ENCODE assay signal across 22 cellular contexts in the genomic region with DNA sequence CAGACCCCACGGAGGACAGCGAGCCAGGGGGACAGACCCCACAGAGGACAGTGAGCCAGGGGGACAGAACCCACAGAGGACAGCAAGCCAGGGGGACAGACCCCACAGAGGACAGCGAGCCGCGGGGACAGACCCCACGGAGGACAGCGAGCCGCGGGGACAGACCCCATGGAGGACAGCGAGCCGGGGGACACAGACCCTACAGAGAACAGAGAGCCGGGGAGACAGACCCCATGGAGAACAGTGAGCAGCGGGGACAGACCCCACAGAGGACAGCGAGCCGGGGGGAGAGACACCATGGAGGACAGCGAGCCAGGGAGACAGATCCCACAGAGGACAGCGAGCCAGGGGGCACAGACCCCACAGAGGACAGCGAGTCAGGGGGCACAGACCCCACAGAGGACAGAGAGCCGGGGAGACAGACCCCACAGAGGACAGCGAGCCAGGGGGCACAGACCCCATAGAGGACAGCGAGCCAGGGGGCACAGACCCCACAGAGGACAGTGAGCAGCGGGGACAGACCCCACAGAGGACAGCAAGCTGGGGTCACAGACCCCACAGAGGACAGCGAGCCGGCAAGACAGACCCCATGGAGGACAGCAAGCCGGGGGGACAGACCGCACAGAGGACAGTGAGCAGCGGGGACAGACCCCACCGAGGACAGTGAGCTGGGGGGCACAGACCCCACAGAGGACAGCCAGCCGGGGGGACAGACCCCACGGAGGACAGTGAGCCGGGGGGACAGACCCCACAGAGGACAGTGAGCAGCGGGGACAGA.
"Had no signal": no experiment of that assay in that cellular context is flagged by ENCODE, and none has a peak within 500 bp of the region (broad histone marks: within the 10 kb centered on the region; RNA-seq: fewer than 3 reads in every experiment).

No MANE protein-coding gene starts in this region.

- H3K27ac ChIP-seq: breast epithelium, coronary artery, esophagus squamous epithelium, gastrocnemius medialis, parathyroid adenoma, thyroid gland, VCaP had no signal

- H3K4me1 Mint-ChIP-seq: activated naive CD8-positive, alpha-beta T cell treated with anti-CD3 and anti-CD28 coated beads for 36 hours; mesothelial cell of epicardium had no signal

- H3K36me3 Mint-ChIP-seq: activated naive CD8-positive, alpha-beta T cell treated with anti-CD3 and anti-CD28 coated beads for 36 hours; mesothelial cell of epicardium; natural killer cell; T-cell had no signal

- H3K27ac Mint-ChIP-seq: activated naive CD8-positive, alpha-beta T cell treated with anti-CD3 and anti-CD28 coated beads for 36 hours; activated T-cell treated with anti-CD3 and anti-CD28 coated beads, Interleukin-2, amount 50 U/mL, for 24 hours; activated T-helper 2 cell treated with anti-CD3 and anti-CD28 coated beads, Interferon-gamma antibody, Interleukin-2, Interleukin-4, amounts not matched to agents 10 μg/mL and 5 μg/mL and 100 μg/mL, durations not matched to agents 14 hours and 24 hours and 36 hours; mesothelial cell of epicardium; natural killer cell; stimulated activated naive CD8-positive, alpha-beta T cell treated with anti-CD3 and anti-CD28 coated beads, Interleukin-15, Interleukin-2, amounts not matched to agents 100 ng/mL and 50 ng/mL, for 24 hours; T-cell; T-helper 2 cell treated with Interferon-gamma antibody and Interleukin-4, amounts not matched to agents 5 μg/mL and 100 μg/mL, for 36 hours had no signal

- H3K9me3 Mint-ChIP-seq: activated naive CD8-positive, alpha-beta T cell treated with anti-CD3 and anti-CD28 coated beads for 36 hours; activated T-cell treated with anti-CD3 and anti-CD28 coated beads, Interleukin-2, amount 50 U/mL, for 24 hours; activated T-helper 2 cell treated with anti-CD3 and anti-CD28 coated beads, Interferon-gamma antibody, Interleukin-2, Interleukin-4, amounts not matched to agents 10 μg/mL and 5 μg/mL and 100 μg/mL, durations not matched to agents 14 hours and 24 hours and 36 hours; mesothelial cell of epicardium; natural killer cell; stimulated activated naive CD8-positive, alpha-beta T cell treated with anti-CD3 and anti-CD28 coated beads, Interleukin-15, Interleukin-2, amounts not matched to agents 100 ng/mL and 50 ng/mL, for 24 hours; T-cell; T-helper 2 cell treated with Interferon-gamma antibody and Interleukin-4, amounts not matched to agents 5 μg/mL and 100 μg/mL, for 36 hours had no signal

- H3K27me3 ChIP-seq: thyroid gland had no signal

- H3K36me3 ChIP-seq: breast epithelium, gastrocnemius medialis, thyroid gland had no signal

- H3K4me3 Mint-ChIP-seq: activated naive CD8-positive, alpha-beta T cell treated with anti-CD3 and anti-CD28 coated beads for 36 hours; activated T-cell treated with anti-CD3 and anti-CD28 coated beads, Interleukin-2, amount 50 U/mL, for 24 hours; mesothelial cell of epicardium; natural killer cell; stimulated activated naive CD8-positive, alpha-beta T cell treated with anti-CD3 and anti-CD28 coated beads, Interleukin-15, Interleukin-2, amounts not matched to agents 100 ng/mL and 50 ng/mL, for 24 hours; T-cell; T-helper 2 cell treated with Interferon-gamma antibody and Interleukin-4, amounts not matched to agents 5 μg/mL and 100 μg/mL, for 36 hours had no signal

- DNase-seq: activated CD8-positive, alpha-beta memory T cell treated with anti-CD3 and anti-CD28 coated beads, Interleukin-2, amount 50 U/mL, for 4 hours; activated naive CD4-positive, alpha-beta T cell; activated naive CD8-positive, alpha-beta T cell treated with anti-CD3 and anti-CD28 coated beads for 36 hours; activated T-cell treated with anti-CD3 and anti-CD28 coated beads, Interleukin-2, amount 50 U/mL, for 24 hours; esophagus squamous epithelium; natural killer cell; retina; stimulated activated CD4-positive, alpha-beta T cell treated with anti-CD3 and anti-CD28 coated beads, Interleukin-12 subunit alpha, Interleukin-12 subunit beta, amount 100 ng/mL, for 4 hours; stimulated activated CD4-positive, alpha-beta T cell treated with anti-CD3 and anti-CD28 coated beads, Interleukin-4, amount 100 ng/mL, for 4 hours; substantia nigra; thyroid gland had no signal

- H3K4me1 ChIP-seq: breast epithelium, gastrocnemius medialis, parathyroid adenoma, thyroid gland had no signal

- H3K9me3 ChIP-seq: breast epithelium, esophagus squamous epithelium, gastrocnemius medialis, thyroid gland had no signal

- H3K4me3 ChIP-seq: breast epithelium, coronary artery, esophagus squamous epithelium, gastrocnemius medialis, thyroid gland had no signal

- ATAC-seq: gastrocnemius medialis, left cardiac atrium had no signal

- H3K27me3 Mint-ChIP-seq: stimulated activated naive CD8-positive, alpha-beta T cell treated with anti-CD3 and anti-CD28 coated beads, Interleukin-15, Interleukin-2, amounts not matched to agents 100 ng/mL and 50 ng/mL, for 24 hours had no signal
